In the genomic region with DNA sequence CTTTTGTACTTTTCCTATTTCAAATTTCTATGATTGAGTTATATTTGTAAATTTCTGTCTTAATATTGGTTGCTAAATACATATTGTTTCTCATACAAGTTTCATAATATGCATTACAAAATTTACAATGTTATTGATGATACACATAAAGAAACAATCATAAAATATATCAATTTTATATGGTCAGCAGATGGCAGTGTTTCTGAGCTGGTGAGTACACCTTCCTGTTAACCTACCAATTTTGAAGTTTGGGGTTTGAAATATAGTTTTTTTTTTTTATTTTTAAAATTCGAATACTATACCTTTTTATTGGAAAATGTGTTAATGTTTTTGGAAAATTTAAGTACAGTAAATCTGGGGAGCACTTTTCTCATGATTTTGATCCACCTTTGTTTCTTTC, we compare ENCODE assay signal across 13 cellular contexts.
A peak's percentile ranks its signal among the peaks of the same experiment; 100 is the strongest.
DNase-seq lines count a peak whose midpoint lies in the region; FAIRE-seq and TF ChIP-seq lines count a peak whose summit lies in the region.
"Had no signal": no experiment of that assay in that cellular context is flagged by ENCODE, and none has a peak within 500 bp of the region (broad histone marks: within the 10 kb centered on the region; RNA-seq: fewer than 3 reads in every experiment).

No MANE protein-coding gene starts in this region.

- intact Hi-C loops in testis (cut with DNase I; ENCODE audit: low total_unique reads): no loop called here

- H3K27me3 ChIP-seq in testis: no peaks in the 10 kb centered on the region
- H3K27me3 ChIP-seq: left lung, sigmoid colon had no signal

- H3K36me3 ChIP-seq in testis (ENCODE audit: low read depth, missing control alignments): no peaks in the 10 kb centered on the region
- H3K36me3 ChIP-seq: left lung, sigmoid colon had no signal

- peak; percentile 93 for FAIRE-seq in TTC549 (lab: Jason Lieb, UNC)

- in situ Hi-C loops in ACHN (cut with HindIII; ENCODE audit: low pct_ligation_motif_present, low pct_unique_long_range_greater_than_20kb, low sequenced_read_pairs): no loop called here

- H3K4me3 ChIP-seq in testis (no peak overlapping the region), coronary artery (no peak overlapping the region)
- H3K4me3 ChIP-seq: left lung, sigmoid colon had no signal

- TF ChIP-seq CTCF in testis (IDR thresholded peaks at IDR 0.05) (peak in 1 of 3 experiments; percentile 15), coronary artery (IDR thresholded peaks at IDR 0.05) (no peak)

- TF ChIP-seq POLR2A in testis (IDR thresholded peaks at IDR 0.05): no peak

- peak; percentile 27 for DNase-seq in ACHN
- DNase-seq in HPDE6-E6E7 (ENCODE audit: extremely low spot score): peak; percentile 3
- peak; percentile 19 for DNase-seq in kidney tubule cell (ENCODE audit: low spot score)
- DNase-seq in A172 (ENCODE audit: low spot score): no peak
- no peak for DNase-seq in testis
- DNase-seq in NCI-H526 treated with DMSO at 0.1 percent for 48 hours (lab: John Stamatoyannopoulos, UW): no peak
- DNase-seq in coronary artery (ENCODE audit: low spot score): no peak
- DNase-seq: CD4-positive, alpha-beta memory T cell; left lung; sigmoid colon; stimulated activated CD8-positive, alpha-beta memory T cell treated with anti-CD3 and anti-CD28 coated beads, Interleukin-4, amount 100 ng/mL, for 48 hours had no signal

- no peaks in the 10 kb centered on the region for H3K4me1 ChIP-seq in testis
- H3K4me1 ChIP-seq: left lung, sigmoid colon had no signal

- 20 to 27% methylated on average over 1 of the region's 1 CpG for WGBS in testis, 2 donors

- H3K27ac ChIP-seq in testis (no peak overlapping the region), coronary artery (no peak overlapping the region)
- H3K27ac ChIP-seq: epithelial cell of prostate, left lung, sigmoid colon had no signal

- H3K9me3 ChIP-seq in testis: no peaks in the 10 kb centered on the region
- H3K9me3 ChIP-seq: left lung, sigmoid colon had no signal

Comparison
In these comparisons a context has a peak if more than half of its experiments do, and no peak if none do; other contexts are left out.
1. DNase-seq: peak in ACHN (single experiment), HPDE6-E6E7 (single experiment) and kidney tubule cell (single experiment); none in A172 (single experiment), testis (single experiment), NCI-H526 treated with DMSO at 0.1 percent for 48 hours (single experiment) and coronary artery (single experiment).